Comparison of ENCODE assay signal across 16 cellular contexts in the genomic region with DNA sequence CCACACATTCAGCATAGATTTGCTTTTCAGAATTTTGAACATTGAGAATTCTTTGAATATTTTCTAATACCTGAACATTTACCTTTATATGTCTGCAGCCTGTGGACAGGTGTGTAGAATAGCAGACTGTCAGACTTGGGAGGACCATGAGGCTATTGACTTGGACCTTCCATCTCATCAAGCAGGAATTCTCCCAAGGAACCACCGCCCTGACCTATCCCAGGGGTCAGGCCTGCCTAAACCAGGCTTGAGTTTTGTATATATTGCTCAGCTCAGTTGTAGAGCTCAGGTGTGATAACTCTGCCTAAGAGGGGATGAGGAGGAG. TPM values are rescaled to one million over a fixed set of nuclear protein-coding genes. Genes with fewer than 3 reads are reported as not detected.
A peak's percentile ranks its signal among the peaks of the same experiment; 100 is the strongest.
DNase-seq lines count a peak whose midpoint lies in the region; TF ChIP-seq lines count a peak whose summit lies in the region.
"Had no signal": no experiment of that assay in that cellular context is flagged by ENCODE, and none has a peak within 500 bp of the region (broad histone marks: within the 10 kb centered on the region; RNA-seq: fewer than 3 reads in every experiment).

No MANE protein-coding gene starts in this region.

- no peaks in the 10 kb centered on the region for H3F3A ChIP-seq in MM.1S (ENCODE audit: insufficient read depth, low read length)

- H3K4me1 ChIP-seq in ACC112 (ENCODE audit: control insufficient read depth, insufficient read depth, low read length, unreplicated experiment) (peaks cover 33% of the 10 kb centered on the region), mammary epithelial cell (ENCODE audit: insufficient read depth, low read length) (peaks cover 26% of the 10 kb centered on the region), neutrophil (ENCODE audit: control insufficient read depth in 1 of 2, insufficient read depth in 1 of 2, low read depth in 1 of 2, low read length in 1 of 2) (peaks cover 45 to 61% of the 10 kb centered on the region in 2 experiments), MM.1S (ENCODE audit: low read length) (no peaks in the 10 kb centered on the region), esophagus squamous epithelium (peaks cover 0 to 20% (median 4%) of the 10 kb centered on the region in 3 donors)
- peaks cover 90% of the 10 kb centered on the region for H3K4me1 ChIP-seq in CD4-positive, alpha-beta memory T cell (ENCODE audit: insufficient read depth, low read length)
- H3K4me1 ChIP-seq: parathyroid adenoma had no signal

- no TSS peak for BruUV-seq in mammary epithelial cell (replicated peaks; lab: Mats Ljungman, UMichigan)

- TF ChIP-seq POLR2A in esophagus squamous epithelium (IDR thresholded peaks at IDR 0.05) = no peak

- H3K4me3 ChIP-seq in ACC112 (ENCODE audit: low read depth, low read length) (no peak overlapping the region; the same call in 1 of the 2 replicates), mammary epithelial cell (replicated peaks in 1 of 3; ENCODE audit: insufficient read depth in 1 of 3, low read depth in 2 of 3, low read length in 3 of 3) (no peak overlapping the region), neutrophil (ENCODE audit: low read depth in 1 of 2, low read length in 1 of 2) (no peak overlapping the region), MM.1S (ENCODE audit: low read length) (no peak overlapping the region), esophagus squamous epithelium (no peak overlapping the region)
- H3K4me3 ChIP-seq in CD4-positive, alpha-beta memory T cell (ENCODE audit: low read length in 2 of 2) = no peak overlapping the region
- H3K4me3 ChIP-seq: dorsolateral prefrontal cortex, heart right ventricle, spleen, stomach had no signal

- 86% methylated on average over 1 of the region's 1 CpG for WGBS in mammary epithelial cell (ENCODE audit: low coverage, missing lambda C conversion rate)
- 100% methylated on average over 1 of the region's 1 CpG for WGBS in esophagus squamous epithelium, 2 donors

- intact Hi-C loops in CD4-positive, alpha-beta memory T cell (cut with micrococcal nuclease) = no loop called here
- intact Hi-C loops in mammary epithelial cell (cut with micrococcal nuclease) (no loop called here), esophagus squamous epithelium (cut with DNase I) (no loop called here)

- peaks cover 0 to 3% (median 0%) of the 10 kb centered on the region in 8 donors for H3K9me3 Mint-ChIP-seq in CD4-positive, alpha-beta memory T cell

- no peaks in the 10 kb centered on the region for H3K9me3 ChIP-seq in CD4-positive, alpha-beta memory T cell (ENCODE audit: control insufficient read depth in 1 of 2, low read length in 2 of 2)
- H3K9me3 ChIP-seq in mammary epithelial cell (replicated peaks; ENCODE audit: insufficient read depth, low read length) (no peaks in the 10 kb centered on the region), neutrophil (no peaks in the 10 kb centered on the region), MM.1S (replicated peaks; ENCODE audit: insufficient read depth, low read length) (no peaks in the 10 kb centered on the region), esophagus squamous epithelium (no peaks in the 10 kb centered on the region)
- H3K9me3 ChIP-seq: heart right ventricle, spleen, stomach had no signal

- POLR2A ChIA-PET in CD4-positive, alpha-beta memory T cell (lab: Charles Lee; ENCODE audit: partially characterized antibody) = interaction anchor here (0.9 to 1.5 kb wide), 2 partner anchors 9 to 30 kb away, joined by 3 to 4 read pairs; no protein-coding TSS in a partner anchor

- H3K36me3 ChIP-seq in ACC112 (ENCODE audit: insufficient read depth, low read length) (no peaks in the 10 kb centered on the region), mammary epithelial cell (ENCODE audit: insufficient read depth, low read length) (no peaks in the 10 kb centered on the region), neutrophil (no peaks in the 10 kb centered on the region), MM.1S (replicated peaks; ENCODE audit: insufficient read depth, low read length) (no peaks in the 10 kb centered on the region), esophagus squamous epithelium (no peaks in the 10 kb centered on the region)
- no peaks in the 10 kb centered on the region for H3K36me3 ChIP-seq in CD4-positive, alpha-beta memory T cell (ENCODE audit: insufficient read depth, low read length)
- H3K36me3 ChIP-seq: brain microvascular endothelial cell, heart right ventricle, spleen, stomach had no signal

- H3K4me3 Mint-ChIP-seq in CD4-positive, alpha-beta memory T cell = peak overlapping the region in 4 of 8 donors; percentile 27 to 72 (median 42)
- H3K4me3 Mint-ChIP-seq: B cell had no signal

- H4K20me1 ChIP-seq in mammary epithelial cell (ENCODE audit: insufficient read depth, low read length) (no peaks in the 10 kb centered on the region), MM.1S (ENCODE audit: insufficient read depth, low read length) (no peaks in the 10 kb centered on the region)

- no peaks in the 10 kb centered on the region for H3K27me3 Mint-ChIP-seq in CD4-positive, alpha-beta memory T cell
- H3K27me3 Mint-ChIP-seq: B cell had no signal

- H3K79me2 ChIP-seq in ACC112 (ENCODE audit: control insufficient read depth, insufficient read depth, low read length, unreplicated experiment) (no peaks in the 10 kb centered on the region), mammary epithelial cell (ENCODE audit: insufficient read depth, low read length) (peaks cover 3% of the 10 kb centered on the region), MM.1S (ENCODE audit: low read length) (no peaks in the 10 kb centered on the region)
- H3K79me2 ChIP-seq: parathyroid adenoma had no signal

- H3K27ac Mint-ChIP-seq in CD4-positive, alpha-beta memory T cell = peak overlapping the region; percentile 34 to 85 (median 69)
- H3K27ac Mint-ChIP-seq: B cell had no signal

- no peak for DNase-seq in CD4-positive, alpha-beta memory T cell
- peak; percentile 52 for DNase-seq in mammary epithelial cell
- no peak for DNase-seq in MM.1S
- no peak for DNase-seq in NCI-H146 treated with DMSO at 0.1 percent for 48 hours (lab: John Stamatoyannopoulos, UW; ENCODE audit: unreplicated experiment)
- no peak for DNase-seq in esophagus squamous epithelium (lab: John Stamatoyannopoulos, UW)
- DNase-seq in ureter (ENCODE audit: low spot score) = no peak
- DNase-seq: activated CD4-positive, CD25-positive, alpha-beta regulatory T cell treated with anti-CD3 and anti-CD28 coated beads, Interleukin-2, amount 50 U/mL, for 72 hours; brain microvascular endothelial cell; dorsolateral prefrontal cortex; heart right ventricle; spleen; stomach had no signal

- H2AFZ ChIP-seq in ACC112 (ENCODE audit: low read length, unreplicated experiment) (peak overlapping the region; percentile 81), mammary epithelial cell (ENCODE audit: low read depth, low read length) (no peak overlapping the region), MM.1S (ENCODE audit: low read length) (no peak overlapping the region)
- H2AFZ ChIP-seq: parathyroid adenoma had no signal

- CTCF ChIA-PET in CD4-positive, alpha-beta memory T cell (lab: Charles Lee; ENCODE audit: partially characterized antibody) = interaction anchor here (1.5 to 2.0 kb wide), 2 partner anchors 22 to 55 kb away, joined by 3 to 4 read pairs; no protein-coding TSS in a partner anchor
- CTCF ChIA-PET in mammary epithelial cell (lab: Charles Lee; ENCODE audit: low non-redundant PET) = interaction anchor here (0.6 kb wide), 1 partner anchor 65 kb away, joined by 3 read pairs; no protein-coding TSS in a partner anchor

- no peaks in the 10 kb centered on the region for H3K27me3 ChIP-seq in ACC112 (ENCODE audit: insufficient read depth, low read length)
- no peaks in the 10 kb centered on the region for H3K27me3 ChIP-seq in CD4-positive, alpha-beta memory T cell (ENCODE audit: insufficient read depth, low read length)
- no peaks in the 10 kb centered on the region for H3K27me3 ChIP-seq in mammary epithelial cell (ENCODE audit: insufficient read depth, low read length)
- H3K27me3 ChIP-seq in neutrophil = no peaks in the 10 kb centered on the region
- H3K27me3 ChIP-seq in MM.1S (replicated peaks; ENCODE audit: insufficient read depth, low read length) = no peaks in the 10 kb centered on the region
- no peaks in the 10 kb centered on the region for H3K27me3 ChIP-seq in esophagus squamous epithelium
- H3K27me3 ChIP-seq: brain microvascular endothelial cell, spleen, stomach had no signal

- H3K9me2 ChIP-seq in MM.1S (replicated peaks; ENCODE audit: insufficient read depth, low read length) = no peaks in the 10 kb centered on the region

- H3K4me1 Mint-ChIP-seq in CD4-positive, alpha-beta memory T cell = peaks cover 56 to 78% (median 61%) of the 10 kb centered on the region in 4 donors

- peaks cover 17 to 27% of the 10 kb centered on the region in 2 donors for H3K36me3 Mint-ChIP-seq in CD4-positive, alpha-beta memory T cell

- peak overlapping the region; percentile 82 for H3K27ac ChIP-seq in ACC112 (ENCODE audit: low read depth, low read length)
- H3K27ac ChIP-seq in CD4-positive, alpha-beta memory T cell (ENCODE audit: low read depth, low read length) = no peak overlapping the region
- no peak overlapping the region for H3K27ac ChIP-seq in mammary epithelial cell (ENCODE audit: insufficient read depth, low read depth, low read length)
- H3K27ac ChIP-seq in neutrophil = peak overlapping the region; percentile 36
- H3K27ac ChIP-seq in MM.1S (ENCODE audit: low read length) = no peak overlapping the region
- peak overlapping the region in 1 of 4 donors; percentile 1 for H3K27ac ChIP-seq in esophagus squamous epithelium
- H3K27ac ChIP-seq: brain microvascular endothelial cell, dorsolateral prefrontal cortex, parathyroid adenoma had no signal

- dilution Hi-C loops in mammary epithelial cell (cut with HindIII; ENCODE audit: low sequenced_read_pairs) = no loop called here

- in situ Hi-C loops in mammary epithelial cell (cut with MboI; ENCODE audit: low sequenced_read_pairs in 2 of 2) = no loop called here

- no peak for TF ChIP-seq CTCF in mammary epithelial cell (conservative IDR thresholded peaks at IDR 0.05 in 1 of 2, IDR thresholded peaks at IDR 0.05 in 1 of 2; ENCODE audit: extremely low read depth in 1 of 2, insufficient read depth in 1 of 2, low read depth in 1 of 2, low read length in 2 of 2)
- no peak for TF ChIP-seq CTCF in neutrophil (IDR thresholded peaks at IDR 0.05)
- no peak for TF ChIP-seq CTCF in MM.1S (IDR thresholded peaks at IDR 0.05; ENCODE audit: low read length)
- no peak for TF ChIP-seq CTCF in esophagus squamous epithelium (IDR thresholded peaks at IDR 0.05)

- H3K4me2 ChIP-seq in mammary epithelial cell (ENCODE audit: insufficient read depth, low read depth, low read length) (no peak overlapping the region), MM.1S (ENCODE audit: low read depth, low read length) (no peak overlapping the region)

- H3K9ac ChIP-seq in mammary epithelial cell (ENCODE audit: insufficient read depth, low read length) (no peak overlapping the region), MM.1S (ENCODE audit: low read length) (no peak overlapping the region)
- H3K9ac ChIP-seq: parathyroid adenoma had no signal

RNA-seq across cellular contexts. Expression of a gene that starts 53.2 kb away (rescaled TPM):
- 10 to 100 TPM; 86.1 to 96.3 TPM for total RNA-seq in CD4-positive, alpha-beta memory T cell
- 10 to 100 TPM in 1 of 2 donors, 1 to 10 TPM in 1; 6.0 to 26.7 TPM for polyA plus RNA-seq in CD4-positive, alpha-beta memory T cell
- 100 to 1,000 TPM; 126 to 133 TPM for total RNA-seq in mammary epithelial cell
- 45.8 TPM for polyA plus RNA-seq in mammary epithelial cell
- polyA minus RNA-seq in mammary epithelial cell = 102 TPM
- total RNA-seq in esophagus squamous epithelium = 10 to 100 TPM in 3 of 4 donors, 1 to 10 TPM in 1; 8.2 to 25.4 (median 18.3) TPM
- total RNA-seq in ureter = 84.0 TPM

Comparison
In these comparisons a context has a peak if more than half of its experiments do, and no peak if none do; other contexts are left out.
1. H3K27ac ChIP-seq: peak in ACC112 (single experiment) and neutrophil (single experiment); none in CD4-positive, alpha-beta memory T cell (single experiment), mammary epithelial cell (single experiment) and MM.1S (single experiment).